Comparison of ENCODE assay signal across 11 cellular contexts in genomic region chr4:21697583-21697982, GRCh38.
DNase-seq lines count a peak whose midpoint lies in the region; ATAC-seq, FAIRE-seq and TF ChIP-seq lines count a peak whose summit lies in the region.
"Had no signal": no experiment of that assay in that cellular context is flagged by ENCODE, and none has a peak within 500 bp of the region (broad histone marks: within the 10 kb centered on the region; RNA-seq: fewer than 3 reads in every experiment).

No MANE protein-coding gene starts in this region.

- H3K4me2 ChIP-seq in H9 (ENCODE audit: insufficient read depth, insufficient read length, low read length) (peak overlapping the region; percentile 40), astrocyte (ENCODE audit: low read length) (peak overlapping the region; percentile 74), keratinocyte (ENCODE audit: control insufficient read depth, extremely low read depth, insufficient read depth, low read depth, low read length) (peak overlapping the region; percentile 41)

- H3K4me3 Mint-ChIP-seq in H9 = peak overlapping the region; percentile 30 to 34; a peak in 2 of 5 replicates
- no peak overlapping the region for H3K4me3 Mint-ChIP-seq in astrocyte (ENCODE audit: unreplicated experiment)
- H3K4me3 Mint-ChIP-seq: activated T-cell treated with anti-CD3 and anti-CD28 coated beads, Interleukin-2, amount 50 U/mL, for 72 hours had no signal

- H3K23ac ChIP-seq in H9 (ENCODE audit: insufficient read length, low read depth, low read length) = no peak overlapping the region

- H3T11ph ChIP-seq in H9 (ENCODE audit: low read length) = no peak overlapping the region

- H4K91ac ChIP-seq in H9 (ENCODE audit: insufficient read length, low read depth, low read length) = no peak overlapping the region

- no peak overlapping the region for H2BK12ac ChIP-seq in H9 (ENCODE audit: insufficient read length, low read depth, low read length)

- H3K27ac Mint-ChIP-seq in H9 = 0 out of 7 replicates have a peak overlapping the region, but pooled peaks of 1 of the 3 experiments have one; percentile 21
- peak overlapping the region; percentile 87 for H3K27ac Mint-ChIP-seq in astrocyte (ENCODE audit: unreplicated experiment)
- H3K27ac Mint-ChIP-seq: activated T-cell treated with anti-CD3 and anti-CD28 coated beads, Interleukin-2, amount 50 U/mL, for 72 hours had no signal

- H3K36me3 Mint-ChIP-seq in H9 (ENCODE audit: insufficient read depth in 1 of 3, low read depth in 3 of 3) = no peaks in the 10 kb centered on the region
- H3K36me3 Mint-ChIP-seq in astrocyte (ENCODE audit: low read depth, unreplicated experiment) = no peaks in the 10 kb centered on the region

- H3K14ac ChIP-seq in H9 (ENCODE audit: insufficient read depth, low read length) = no peak overlapping the region

- dilution Hi-C loops in keratinocyte (cut with MboI; ENCODE audit: extremely low pct_ligation_motif_present, low sequenced_read_pairs) = no loop called here

- H3K9ac ChIP-seq in H9 (ENCODE audit: extremely low read depth, insufficient read length, low read length) (no peak overlapping the region), astrocyte (ENCODE audit: low read length) (no peak overlapping the region), keratinocyte (ENCODE audit: control insufficient read depth, extremely low read depth, insufficient read depth, low read length) (no peak overlapping the region)

- H3K18ac ChIP-seq in H9 (ENCODE audit: insufficient read length, low read depth, low read length) = no peak overlapping the region

- DNase-seq in A172 (ENCODE audit: low spot score) = peak; percentile 37
- peak; percentile 85 for DNase-seq in H9
- peak; percentile 18 for DNase-seq in astrocyte (ENCODE audit: low read depth)
- DNase-seq in keratinocyte (ENCODE audit: low read depth, low spot score) = no peak
- DNase-seq in RPMI8226 = no peak
- no peak for DNase-seq in small intestine
- DNase-seq in UCSD-AML1 (lab: John Stamatoyannopoulos, UW; ENCODE audit: unreplicated experiment) = no peak
- DNase-seq: cortex of kidney, NCI-H1436 had no signal

- H3K9me3 Mint-ChIP-seq in H9 = no peaks in the 10 kb centered on the region
- H3K9me3 Mint-ChIP-seq in astrocyte (ENCODE audit: unreplicated experiment) = no peaks in the 10 kb centered on the region

- ATAC-seq in HG03520 (IDR thresholded peaks at IDR 0.05; ENCODE audit: unreplicated experiment) = no peak
- ATAC-seq: activated T-cell treated with anti-CD3 and anti-CD28 coated beads, Interleukin-2, amount 50 U/mL, for 72 hours had no signal

- H3K27me3 ChIP-seq in H9 (ENCODE audit: insufficient read depth, low read length) (no peaks in the 10 kb centered on the region), astrocyte (ENCODE audit: insufficient read depth, low read length) (no peaks in the 10 kb centered on the region), keratinocyte (ENCODE audit: control insufficient read depth, extremely low read depth, insufficient read depth, low read length) (no peaks in the 10 kb centered on the region), small intestine (ENCODE audit: control insufficient read depth in 2 of 2, insufficient read depth in 2 of 2, low read length in 2 of 2) (no peaks in the 10 kb centered on the region)

- H3K9me1 ChIP-seq in keratinocyte (ENCODE audit: control insufficient read depth, extremely low read depth, insufficient read depth, low read length) = no peaks in the 10 kb centered on the region

- TF ChIP-seq CTCF in H9 (conservative IDR thresholded peaks at IDR 0.05) (no peak), astrocyte (IDR thresholded peaks at IDR 0.05; ENCODE audit: insufficient read depth, low read depth, low read length) (no peak), keratinocyte (optimal IDR thresholded peaks at IDR 0.05 in 1 of 3, IDR thresholded peaks at IDR 0.05 in 1 of 3, conservative IDR thresholded peaks at IDR 0.05 in 1 of 3; ENCODE audit: extremely low read depth in 1 of 3, insufficient read depth in 2 of 3, low read length in 3 of 3) (no peak)

- no peak overlapping the region for H3K4ac ChIP-seq in H9 (ENCODE audit: low read depth, low read length)

- H2AFZ ChIP-seq in H9 (ENCODE audit: low read length) (no peak overlapping the region), astrocyte (ENCODE audit: low read depth, low read length) (peak overlapping the region; percentile 60), keratinocyte (ENCODE audit: control insufficient read depth, low read length) (no peak overlapping the region)

- H3K4me3 ChIP-seq in astrocyte (ENCODE audit: insufficient read depth, low read depth, low read length) = no peak overlapping the region
- no peak overlapping the region for H3K4me3 ChIP-seq in keratinocyte (ENCODE audit: control insufficient read depth in 2 of 3, extremely low read depth in 1 of 3, insufficient read depth in 2 of 3, low read depth in 1 of 3, low read length in 3 of 3)
- no peak overlapping the region for H3K4me3 ChIP-seq in small intestine (ENCODE audit: low read depth in 1 of 2, low read length in 2 of 2)

- no CpG with 5 or more reads among the region's 10 CpGs for WGBS in H9 (ENCODE audit: extremely low coverage, insufficient read length, low lambda C conversion rate)
- 15 to 18% (median 17%) methylated on average over 10 of the region's 10 CpGs for WGBS in small intestine, 3 donors

- peaks cover 7% of the 10 kb centered on the region for H3K27me3 Mint-ChIP-seq in H9 (ENCODE audit: low read depth)
- H3K27me3 Mint-ChIP-seq in astrocyte (ENCODE audit: low read depth, unreplicated experiment) = no peaks in the 10 kb centered on the region

- no peak overlapping the region for H2BK20ac ChIP-seq in H9 (ENCODE audit: low read depth, low read length, poor library complexity, severe bottlenecking)

- H3K79me2 ChIP-seq in H9 (ENCODE audit: insufficient read depth, low read length) (no peaks in the 10 kb centered on the region), astrocyte (ENCODE audit: insufficient read depth, low read length) (no peaks in the 10 kb centered on the region), keratinocyte (ENCODE audit: control insufficient read depth, insufficient read depth, low read length) (no peaks in the 10 kb centered on the region)

- no peak overlapping the region for H2BK5ac ChIP-seq in H9 (ENCODE audit: insufficient read length, low read length)

- H3K56ac ChIP-seq in H9 (ENCODE audit: insufficient read length, low read depth, low read length) = no peak overlapping the region

- H3K9me3 ChIP-seq in H9 (ENCODE audit: control insufficient read depth, low read depth, low read length) = no peaks in the 10 kb centered on the region
- H3K9me3 ChIP-seq in astrocyte (ENCODE audit: insufficient read depth, low read depth, low read length) = no peaks in the 10 kb centered on the region
- H3K9me3 ChIP-seq in keratinocyte (ENCODE audit: control insufficient read depth, low read depth, low read length) = no peaks in the 10 kb centered on the region
- no peaks in the 10 kb centered on the region for H3K9me3 ChIP-seq in small intestine (ENCODE audit: control insufficient read depth, low read depth)

- H2BK120ac ChIP-seq in H9 (ENCODE audit: low read depth, low read length, poor library complexity, severe bottlenecking) = no peak overlapping the region

- H3K23me2 ChIP-seq in H9 (ENCODE audit: insufficient read length, low read depth, low read length, poor library complexity, severe bottlenecking) = no peaks in the 10 kb centered on the region

- no peak overlapping the region for H4K5ac ChIP-seq in H9 (ENCODE audit: insufficient read length, low read depth, low read length)

- FAIRE-seq in astrocyte (lab: Jason Lieb, UNC) = no peak
- peak; percentile 43 for FAIRE-seq in keratinocyte (lab: Jason Lieb, UNC)
- no peak for FAIRE-seq in small intestine (lab: Jason Lieb, UNC)

- H4K20me1 ChIP-seq in H9 (ENCODE audit: control insufficient read depth, insufficient read depth, insufficient read length) (no peaks in the 10 kb centered on the region), astrocyte (ENCODE audit: insufficient read depth, low read length) (no peaks in the 10 kb centered on the region), keratinocyte (ENCODE audit: control insufficient read depth, extremely low read depth, insufficient read depth, low read length) (no peaks in the 10 kb centered on the region)

- H3K79me1 ChIP-seq in H9 (ENCODE audit: insufficient read depth, low read depth, low read length, poor library complexity, severe bottlenecking) = no peaks in the 10 kb centered on the region

- H2AK5ac ChIP-seq in H9 (ENCODE audit: insufficient read length, low read length) = no peak overlapping the region

- peaks cover 15 to 19% of the 10 kb centered on the region in 2 experiments for H3K4me1 Mint-ChIP-seq in H9
- peaks cover 7% of the 10 kb centered on the region for H3K4me1 Mint-ChIP-seq in astrocyte (ENCODE audit: low read depth, unreplicated experiment)

- H3K36me3 ChIP-seq in astrocyte (ENCODE audit: insufficient read depth, low read length) (no peaks in the 10 kb centered on the region), keratinocyte (ENCODE audit: control insufficient read depth in 2 of 2, extremely low read depth in 1 of 2, insufficient read depth in 2 of 2, low read length in 2 of 2) (no peaks in the 10 kb centered on the region), small intestine (ENCODE audit: control insufficient read depth in 2 of 2, insufficient read depth in 2 of 2, low read length in 2 of 2) (no peaks in the 10 kb centered on the region)

- no peak overlapping the region for H3K27ac ChIP-seq in H9 (ENCODE audit: insufficient read length, low read depth, low read length)
- no peak overlapping the region for H3K27ac ChIP-seq in astrocyte (ENCODE audit: low read depth, low read length)
- no peak overlapping the region for H3K27ac ChIP-seq in keratinocyte (ENCODE audit: control insufficient read depth, insufficient read depth, low read length)
- H3K27ac ChIP-seq in small intestine (ENCODE audit: low read depth in 1 of 2, low read length in 1 of 2) = no peak overlapping the region

- no peaks in the 10 kb centered on the region for H3K4me1 ChIP-seq in H9 (ENCODE audit: insufficient read depth, low read length)
- peaks cover 5% of the 10 kb centered on the region for H3K4me1 ChIP-seq in astrocyte (ENCODE audit: insufficient read depth, low read length)
- peaks cover 7% of the 10 kb centered on the region for H3K4me1 ChIP-seq in keratinocyte (ENCODE audit: control insufficient read depth, extremely low read depth, insufficient read depth, low read length)
- H3K4me1 ChIP-seq in small intestine (ENCODE audit: control insufficient read depth in 2 of 2, insufficient read depth in 1 of 2, low read depth in 1 of 2, low read length in 1 of 2) = no peaks in the 10 kb centered on the region

- H4K8ac ChIP-seq in H9 (replicated peaks; ENCODE audit: insufficient read length, low read depth, low read length) = no peak overlapping the region

- H2BK15ac ChIP-seq in H9 (ENCODE audit: low read depth, low read length) = no peak overlapping the region

Comparison
In these comparisons a context has a peak if more than half of its experiments do, and no peak if none do; other contexts are left out.
1. DNase-seq: peak in A172 (single experiment), H9 (single experiment) and astrocyte (single experiment); none in keratinocyte (single experiment), RPMI8226 (single experiment), small intestine (single experiment) and UCSD-AML1 (single experiment).
2. Peak in every context shown above with its lines, with median percentiles within 50 percentile points of each other: H3K4me2 ChIP-seq.